ENCODE assay signal across 11 cellular contexts in genomic region chr12:68067762-68068376, GRCh38.
DNase-seq lines count a peak whose midpoint lies in the region; ATAC-seq and TF ChIP-seq lines count a peak whose summit lies in the region.
"Had no signal": no experiment of that assay in that cellular context is flagged by ENCODE, and none has a peak within 500 bp of the region (broad histone marks: within the 10 kb centered on the region; RNA-seq: fewer than 3 reads in every experiment).

No MANE protein-coding gene starts in this region.

- DNase-seq in MCF 10A (ENCODE audit: unreplicated experiment) (peak; percentile 18), breast epithelium (ENCODE audit: low spot score in 2 of 2) (no peak), cerebellar cortex (ENCODE audit: low spot score) (peak; percentile 4), NCI-H345 treated with DMSO at 0.1 percent for 48 hours (lab: John Stamatoyannopoulos, UW; ENCODE audit: unreplicated experiment) (no peak), lower leg skin (ENCODE audit: low spot score in 2 of 2) (no peak), SHP77 treated with DMSO at 0.1 percent for 48 hours (lab: John Stamatoyannopoulos, UW) (no peak)
- no peak for DNase-seq in stimulated activated naive B cell treated with anti-CD40 and anti-IgM and Interleukin-4, amounts not matched to agents 10 μg/mL and 1 μg/mL and 100 μg/mL, for 72 hours
- DNase-seq: effector memory CD4-positive, alpha-beta T cell; islet precursor cell; NCI-H510A had no signal

- H3K36me3 ChIP-seq in breast epithelium (no peaks in the 10 kb centered on the region), Loucy (ENCODE audit: insufficient read depth, low read length) (no peaks in the 10 kb centered on the region)

- intact Hi-C loops in MCF 10A (cut with micrococcal nuclease) (no loop called here), breast epithelium (cut with DNase I; ENCODE audit: low total_unique reads) (no loop called here), lower leg skin (cut with DNase I; ENCODE audit: low total_unique reads) (no loop called here)

- ATAC-seq in stimulated activated naive B cell treated with anti-CD40 and anti-IgM and Interleukin-4, amounts not matched to agents 10 μg/mL and 1 μg/mL and 100 μg/mL, for 72 hours (replicated peaks) = no peak

- H3K9me3 ChIP-seq in breast epithelium (peaks cover 0 to 13% of the 10 kb centered on the region in 2 donors), Loucy (ENCODE audit: insufficient read depth, low read depth, low read length) (peaks cover 5% of the 10 kb centered on the region; the same call in 1 of the 2 replicates)

- H2AFZ ChIP-seq in Loucy (ENCODE audit: low read length) = no peak overlapping the region

- no peaks in the 10 kb centered on the region for H3K4me1 Mint-ChIP-seq in MCF 10A (ENCODE audit: insufficient read depth, unreplicated experiment)
- peaks cover 18 to 57% of the 10 kb centered on the region in 2 donors for H3K4me1 Mint-ChIP-seq in stimulated activated naive B cell treated with anti-CD40 and anti-IgM and Interleukin-4, amounts not matched to agents 10 μg/mL and 1 μg/mL and 100 μg/mL, for 72 hours

- 79 to 86% methylated on average over 6 of the region's 6 CpGs for WGBS in lower leg skin, 2 donors

- H3K27ac Mint-ChIP-seq in MCF 10A (ENCODE audit: low read depth, unreplicated experiment) = no peak overlapping the region
- peak overlapping the region; percentile 48 for H3K27ac Mint-ChIP-seq in stimulated activated naive B cell treated with anti-CD40 and anti-IgM and Interleukin-4, amounts not matched to agents 10 μg/mL and 1 μg/mL and 100 μg/mL, for 72 hours

- H3K9me2 ChIP-seq in Loucy (replicated peaks; ENCODE audit: low read depth, low read length) = no peaks in the 10 kb centered on the region

- BruUV-seq in MCF 10A (replicated peaks; lab: Mats Ljungman, UMichigan) = no TSS peak

- H3F3A ChIP-seq in Loucy (ENCODE audit: low read depth) = no peaks in the 10 kb centered on the region

- no peaks in the 10 kb centered on the region for H3K9me3 Mint-ChIP-seq in MCF 10A (ENCODE audit: unreplicated experiment)
- H3K9me3 Mint-ChIP-seq in stimulated activated naive B cell treated with anti-CD40 and anti-IgM and Interleukin-4, amounts not matched to agents 10 μg/mL and 1 μg/mL and 100 μg/mL, for 72 hours = peaks cover 5 to 11% of the 10 kb centered on the region in 2 donors

- no peak overlapping the region for H3K9ac ChIP-seq in Loucy (ENCODE audit: low read depth, low read length, poor library complexity, severe bottlenecking)

- H3K4me1 ChIP-seq in breast epithelium = no peaks in the 10 kb centered on the region
- no peaks in the 10 kb centered on the region for H3K4me1 ChIP-seq in Loucy (ENCODE audit: insufficient read depth, low read length, poor library complexity, severe bottlenecking)

- CTCF ChIA-PET in MCF 10A (lab: Yijun Ruan, JAX) = interaction anchor here (0.6 to 1.1 kb wide), 3 partner anchors 10 to 144 kb away, joined by 3 read pairs; no protein-coding TSS in a partner anchor

- no peaks in the 10 kb centered on the region for H3K27me3 Mint-ChIP-seq in MCF 10A (ENCODE audit: insufficient read depth, unreplicated experiment)
- H3K27me3 Mint-ChIP-seq in stimulated activated naive B cell treated with anti-CD40 and anti-IgM and Interleukin-4, amounts not matched to agents 10 μg/mL and 1 μg/mL and 100 μg/mL, for 72 hours = no peaks in the 10 kb centered on the region

- no peak overlapping the region for H3K4me3 Mint-ChIP-seq in MCF 10A (ENCODE audit: unreplicated experiment)
- no peak overlapping the region for H3K4me3 Mint-ChIP-seq in stimulated activated naive B cell treated with anti-CD40 and anti-IgM and Interleukin-4, amounts not matched to agents 10 μg/mL and 1 μg/mL and 100 μg/mL, for 72 hours

- no peaks in the 10 kb centered on the region for H3K36me3 Mint-ChIP-seq in MCF 10A (ENCODE audit: insufficient read depth, unreplicated experiment)
- H3K36me3 Mint-ChIP-seq in stimulated activated naive B cell treated with anti-CD40 and anti-IgM and Interleukin-4, amounts not matched to agents 10 μg/mL and 1 μg/mL and 100 μg/mL, for 72 hours = peaks cover 21 to 33% of the 10 kb centered on the region in 2 donors

- H3K4me2 ChIP-seq in Loucy (ENCODE audit: low read depth, low read length, poor library complexity, severe bottlenecking) = no peak overlapping the region

- H4K20me1 ChIP-seq in Loucy (ENCODE audit: insufficient read depth, low read length, poor library complexity, severe bottlenecking) = no peaks in the 10 kb centered on the region

- H3K4me3 ChIP-seq in breast epithelium (no peak overlapping the region), Loucy (ENCODE audit: low read length, poor library complexity, severe bottlenecking) (no peak overlapping the region), lower leg skin (ENCODE audit: low read depth, poor library complexity, severe bottlenecking) (no peak overlapping the region)

- H3K27me3 ChIP-seq in breast epithelium (no peaks in the 10 kb centered on the region), Loucy (ENCODE audit: insufficient read depth, low read length, poor library complexity, severe bottlenecking) (no peaks in the 10 kb centered on the region)

- POLR2A ChIA-PET in MCF 10A (lab: Yijun Ruan, JAX) = interaction anchor here (0.7 kb wide), 1 partner anchor 61 kb away, joined by 3 read pairs; no protein-coding TSS in a partner anchor

- no peaks in the 10 kb centered on the region for H3K79me2 ChIP-seq in Loucy (ENCODE audit: insufficient read depth, low read length)

- TF ChIP-seq POLR2A in breast epithelium (IDR thresholded peaks at IDR 0.05) = no peak
- TF ChIP-seq POLR2A in lower leg skin (IDR thresholded peaks at IDR 0.05) = no peak

- peak; percentile 32 for TF ChIP-seq CTCF in MCF 10A (IDR thresholded peaks at IDR 0.05; ENCODE audit: unreplicated experiment)
- TF ChIP-seq CTCF in breast epithelium (IDR thresholded peaks at IDR 0.05) = no peak
- TF ChIP-seq CTCF in Loucy (conservative IDR thresholded peaks at IDR 0.05; ENCODE audit: low read length) = peak; percentile 69
- TF ChIP-seq CTCF in lower leg skin (IDR thresholded peaks at IDR 0.05) = no peak

- no peak overlapping the region for H3K27ac ChIP-seq in breast epithelium

Comparison
In these comparisons a context has a peak if more than half of its experiments do, and no peak if none do; other contexts are left out.
1. DNase-seq: peak in MCF 10A (single experiment) and cerebellar cortex (single experiment); none in breast epithelium (0 of 2), stimulated activated naive B cell treated with anti-CD40 and anti-IgM and Interleukin-4, amounts not matched to agents 10 μg/mL and 1 μg/mL and 100 μg/mL, for 72 hours (single experiment), NCI-H345 treated with DMSO at 0.1 percent for 48 hours (single experiment), lower leg skin (0 of 2) and SHP77 treated with DMSO at 0.1 percent for 48 hours (single experiment).
2. CTCF ChIP-seq: peak in MCF 10A (single experiment) and Loucy (single experiment); none in breast epithelium (0 of 3) and lower leg skin (0 of 3).